Comparison of ENCODE assay signal across 19 cellular contexts in the genomic region with DNA sequence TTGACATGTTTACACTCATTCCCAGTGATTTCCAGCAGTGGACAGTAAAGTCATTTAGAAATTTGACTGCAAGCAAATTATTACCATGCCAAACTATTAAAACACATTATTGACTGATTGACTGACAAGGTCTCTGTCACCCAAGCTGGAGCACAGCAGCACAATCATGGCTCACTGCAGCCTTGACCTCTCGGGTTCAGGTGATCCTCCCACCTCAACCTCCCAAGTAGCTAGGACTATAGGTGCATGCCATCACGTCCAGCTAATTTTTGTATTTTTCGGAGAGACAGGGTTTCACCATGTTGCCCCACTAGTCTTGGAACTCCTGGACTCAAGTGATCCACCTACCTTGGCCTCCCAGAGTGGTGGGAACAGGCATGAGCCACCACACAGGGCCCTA. TPM values are rescaled to one million over a fixed set of nuclear protein-coding genes. Genes with fewer than 3 reads are reported as not detected.
DNase-seq lines count a peak whose midpoint lies in the region; ATAC-seq, FAIRE-seq and TF ChIP-seq lines count a peak whose summit lies in the region.
"Had no signal": no experiment of that assay in that cellular context is flagged by ENCODE, and none has a peak within 500 bp of the region (broad histone marks: within the 10 kb centered on the region; RNA-seq: fewer than 3 reads in every experiment).

No MANE protein-coding gene starts in this region.

- no peak for ATAC-seq in HepG2
- ATAC-seq in right lobe of liver: no peak
- ATAC-seq in T-helper 17 cell: no peak
- no peak for ATAC-seq in effector memory CD8-positive, alpha-beta T cell (replicated peaks)
- ATAC-seq in pancreas: no peak
- ATAC-seq: left colon had no signal

- H3K27ac ChIP-seq in HepG2 (ENCODE audit: extremely low read length, insufficient read depth, low read length) (no peak overlapping the region), right lobe of liver (peak overlapping the region in 1 of 3 donors; percentile 79), pancreas (no peak overlapping the region)
- H3K27ac ChIP-seq: neural progenitor cell had no signal

- H3K4me1 ChIP-seq in HepG2 (ENCODE audit: insufficient read depth, low read length): peaks cover 46% of the 10 kb centered on the region
- peaks cover 0 to 37% (median 12%) of the 10 kb centered on the region in 4 donors for H3K4me1 ChIP-seq in right lobe of liver
- H3K4me1 ChIP-seq in pancreas: peaks cover 0 to 23% (median 21%) of the 10 kb centered on the region in 3 donors

- TF ChIP-seq CTCF in HepG2 (CRISPR knock-in tag; IDR thresholded peaks at IDR 0.05) (no peak), right lobe of liver (IDR thresholded peaks at IDR 0.05) (no peak), pancreas (IDR thresholded peaks at IDR 0.05) (no peak)

- H3K27me3 Mint-ChIP-seq in T-helper 17 cell: no peaks in the 10 kb centered on the region
- H3K27me3 Mint-ChIP-seq in effector memory CD8-positive, alpha-beta T cell: no peaks in the 10 kb centered on the region

- BruUV-seq in HepG2 (replicated peaks; lab: Mats Ljungman, UMichigan): no TSS peak

- CTCF ChIA-PET in HepG2 (lab: Yijun Ruan, JAX; ENCODE audit: low intra/inter-chr PET ratio, low total read pairs): no interaction called here

- H2AFZ ChIP-seq in HepG2 (ENCODE audit: low read length): no peak overlapping the region
- H2AFZ ChIP-seq: neural progenitor cell had no signal

- H3K4me3 ChIP-seq in HepG2 (replicated peaks in 1 of 3; ENCODE audit: insufficient read depth in 1 of 3, low read depth in 2 of 3, low read length in 3 of 3) (no peak overlapping the region), right lobe of liver (no peak overlapping the region), pancreas (no peak overlapping the region)
- H3K4me3 ChIP-seq: neural progenitor cell had no signal

- no peak for TF ChIP-seq POLR2A in HepG2 (IDR thresholded peaks at IDR 0.05; ENCODE audit: insufficient read depth in 1 of 2, low read depth in 2 of 2, low read length in 2 of 2)
- TF ChIP-seq POLR2A in right lobe of liver (IDR thresholded peaks at IDR 0.05): no peak

- H3K9me3 ChIP-seq in HepG2 (ENCODE audit: low read length) (no peaks in the 10 kb centered on the region), right lobe of liver (no peaks in the 10 kb centered on the region), T-helper 17 cell (ENCODE audit: control insufficient read depth, low read length, poor library complexity, severe bottlenecking) (no peaks in the 10 kb centered on the region), pancreas (no peaks in the 10 kb centered on the region)

- TF ChIP-seq RAD21 in HepG2 (CRISPR knock-in tag; IDR thresholded peaks at IDR 0.05): no peak

- no peak overlapping the region for H3K4me2 ChIP-seq in HepG2 (ENCODE audit: low read depth, low read length)
- H3K4me2 ChIP-seq: neural progenitor cell had no signal

- FAIRE-seq in HepG2 (lab: Jason Lieb, UNC): no peak
- FAIRE-seq in pancreas (lab: Jason Lieb, UNC): no peak
- FAIRE-seq: small intestine had no signal

- TF ChIP-seq EP300 in HepG2 (IDR thresholded peaks at IDR 0.05; ENCODE audit: low read depth in 2 of 2, low read length in 2 of 2) (no peak), HepG2 (CRISPR knock-in tag; IDR thresholded peaks at IDR 0.05; ENCODE audit: borderline replicate concordance) (no peak)

- no peak overlapping the region for H3K9ac ChIP-seq in HepG2 (ENCODE audit: insufficient read depth, low read depth, low read length)
- H3K9ac ChIP-seq: neural progenitor cell had no signal

- POLR2A ChIA-PET in HepG2 (lab: Yijun Ruan, JAX): no interaction called here

- intact Hi-C loops in HepG2 (cut with micrococcal nuclease; ENCODE audit: unreplicated experiment) (no loop called here), right lobe of liver (cut with DNase I) (no loop called here), pancreas (cut with DNase I) (no loop called here)

- H3K4me1 Mint-ChIP-seq in T-helper 17 cell: peaks cover 36% of the 10 kb centered on the region
- peaks cover 45 to 61% of the 10 kb centered on the region in 2 donors for H3K4me1 Mint-ChIP-seq in effector memory CD8-positive, alpha-beta T cell (ENCODE audit: low read depth in 2 of 2)
- H3K4me1 Mint-ChIP-seq: neural progenitor cell had no signal

- peaks cover 31% of the 10 kb centered on the region for H3K79me2 ChIP-seq in HepG2 (ENCODE audit: insufficient read depth, low read length)

- DNase-seq in HepG2 (ENCODE audit: low spot score) (no peak), right lobe of liver (no peak), T-helper 17 cell (no peak), pancreas (no peak), NCI-H146 (lab: John Stamatoyannopoulos, UW) (no peak), activated gamma-delta T cell treated with Interleukin-2 at 50 U/mL for 16 hours (no peak)
- no peak for DNase-seq in effector memory CD8-positive, alpha-beta T cell
- DNase-seq: activated effector memory CD4-positive, alpha-beta T cell treated with Interleukin-2 at 50 U/mL for 16 hours; GOT3; left colon; midbrain; NCI-H1105; NCI-H2107; NCI-H524; Right ventricle myocardium superior; small intestine; stimulated activated CD4-positive, alpha-beta T cell treated with anti-CD3 and anti-CD28 coated beads, Interleukin-2, amount 100 ng/mL, for 48 hours; substantia nigra had no signal

- no peak overlapping the region for H3K4me3 Mint-ChIP-seq in T-helper 17 cell
- H3K4me3 Mint-ChIP-seq in effector memory CD8-positive, alpha-beta T cell: peak overlapping the region; percentile 40 to 60
- H3K4me3 Mint-ChIP-seq: neural progenitor cell had no signal

- H3K9me3 Mint-ChIP-seq in effector memory CD8-positive, alpha-beta T cell: no peaks in the 10 kb centered on the region
- H3K9me3 Mint-ChIP-seq: neural progenitor cell had no signal

- 0 out of 2 replicates have a peak, but pooled peaks cover 8% of the 10 kb centered on the region for H4K20me1 ChIP-seq in HepG2 (ENCODE audit: insufficient read depth, low read length)

- H3K36me3 Mint-ChIP-seq in T-helper 17 cell (ENCODE audit: low read depth): peaks cover 8% of the 10 kb centered on the region
- peaks cover 96% of the 10 kb centered on the region for H3K36me3 Mint-ChIP-seq in effector memory CD8-positive, alpha-beta T cell (ENCODE audit: insufficient read depth)

- H3K27me3 ChIP-seq in HepG2 (ENCODE audit: control insufficient read depth in 1 of 2, insufficient read depth in 2 of 2, low read length in 2 of 2): no peaks in the 10 kb centered on the region
- no peaks in the 10 kb centered on the region for H3K27me3 ChIP-seq in right lobe of liver
- no peaks in the 10 kb centered on the region for H3K27me3 ChIP-seq in pancreas
- H3K27me3 ChIP-seq: neural progenitor cell had no signal

- peak overlapping the region; percentile 83 for H3K27ac Mint-ChIP-seq in T-helper 17 cell
- peak overlapping the region; percentile 88 for H3K27ac Mint-ChIP-seq in effector memory CD8-positive, alpha-beta T cell
- H3K27ac Mint-ChIP-seq: neural progenitor cell had no signal

- WGBS in HepG2 (ENCODE audit: low lambda C conversion rate): 94% methylated on average over 3 of the region's 3 CpGs
- 100% methylated on average over 1 of the region's 3 CpGs for WGBS in right lobe of liver (ENCODE audit: insufficient coverage, low coverage, low lambda C conversion rate, missing lambda C conversion rate)
- WGBS in pancreas, 2 donors: 93 to 99% methylated on average over 3 of the region's 3 CpGs

- H3K36me3 ChIP-seq in HepG2 (replicated peaks in 1 of 2; ENCODE audit: control insufficient read depth in 1 of 2, insufficient read depth in 2 of 2, low read length in 2 of 2): peaks cover 5 to 51% of the 10 kb centered on the region in 2 experiments; a peak in 3 of 5 replicates
- H3K36me3 ChIP-seq in right lobe of liver: peaks cover under 1 to 18% (median 14%) of the 10 kb centered on the region in 4 donors
- peaks cover 3 to 13% (median 4%) of the 10 kb centered on the region in 3 donors for H3K36me3 ChIP-seq in pancreas

- in situ Hi-C loops in HepG2 (cut with HindIII; ENCODE audit: extremely low pct_ligation_motif_present, low pct_unique_long_range_greater_than_20kb): no loop called here

TF ChIP-seq in HepG2, 621 proteins besides CTCF, POLR2A, EP300 and RAD21 (continues in another document):
- peak; percentile 65 for TF ChIP-seq ZNF263 (CRISPR knock-in tag; IDR thresholded peaks at IDR 0.05)

RNA-seq across cellular contexts. Expression of gene PTP4A2, which starts 24.2 kb away (rescaled TPM):
- total RNA-seq in HepG2 (2016; rRNA removed; fragmentation: Illumina TruSeq; extraction: Trizol) (225 and 284 TPM in 2 replicates), right lobe of liver (100 to 1,000 TPM in 4 of 6 experiments, 10 to 100 TPM in 2; 66.3 to 143 (median 117) TPM), T-helper 17 cell (100 to 1,000 TPM; 269 to 384 TPM), pancreas (100 to 1,000 TPM in 2 of 6 donors, 10 to 100 TPM in 4; 58.1 to 137 (median 90.8) TPM)
- 369 and 408 TPM in 2 replicates for total RNA-seq in HepG2 (2016; cell fraction: cytosol; rRNA removed; fragmentation: Illumina TruSeq; extraction: Trizol; ENCODE audit: low read depth)
- 221 and 292 TPM in 2 replicates for total RNA-seq in HepG2 (2016; cell fraction: insoluble cytoplasmic fraction; rRNA removed; fragmentation: Illumina TruSeq; extraction: Trizol)
- 422 and 446 TPM in 2 replicates for total RNA-seq in HepG2 (2016; cell fraction: membrane; rRNA removed; fragmentation: Illumina TruSeq; extraction: Trizol)
- 70.1 and 106 TPM in 2 replicates for total RNA-seq in HepG2 (2016; cell fraction: nucleus; rRNA removed; fragmentation: Illumina TruSeq; extraction: Trizol)
- polyA plus RNA-seq in HepG2 (2011; rRNA removed) (133 and 173 TPM in 2 replicates), pancreas (10 to 100 TPM; 37.7 to 42.1 TPM)
- 32.3 and 61.4 TPM in 2 replicates for polyA plus RNA-seq in HepG2 (2011; cell fraction: cytosol; rRNA removed)
- 11.8 and 23.9 TPM in 2 replicates for polyA plus RNA-seq in HepG2 (2011; cell fraction: nucleus; rRNA removed)
- 117 and 164 TPM in 2 replicates for polyA plus RNA-seq in HepG2 (2012)
- 182 and 192 TPM in 2 replicates for polyA plus RNA-seq in HepG2 (2016; cell fraction: cytosol; fragmentation: Illumina TruSeq; extraction: Trizol; ENCODE audit: low read depth)
- polyA plus RNA-seq in HepG2 (2016; cell fraction: insoluble cytoplasmic fraction; fragmentation: Illumina TruSeq; extraction: Trizol; ENCODE audit: low read depth): 288 and 291 TPM in 2 replicates
- 288 and 296 TPM in 2 replicates for polyA plus RNA-seq in HepG2 (2016; cell fraction: membrane; fragmentation: Illumina TruSeq; extraction: Trizol; ENCODE audit: low read depth)
- 121 and 131 TPM in 2 replicates for polyA plus RNA-seq in HepG2 (2016; cell fraction: nucleus; fragmentation: Illumina TruSeq; extraction: Trizol; ENCODE audit: insufficient read depth, low read depth)
- 228 and 834 TPM in 2 replicates for polyA minus RNA-seq in HepG2 (2011; rRNA and poly(A)+ RNA removed; ENCODE audit: low replicate concordance)
- polyA minus RNA-seq in HepG2 (2011; cell fraction: cytosol; rRNA and poly(A)+ RNA removed): 120 and 150 TPM in 2 replicates
- 43.0 and 80.8 TPM in 2 replicates for polyA minus RNA-seq in HepG2 (2011; cell fraction: nucleus; rRNA and poly(A)+ RNA removed)
